In genomic region chr6:168133707-168134398, GRCh38 we compare ENCODE assay signal across 14 cellular contexts. TPM values are rescaled to one million over a fixed set of nuclear protein-coding genes. Genes with fewer than 3 reads are reported as not detected.
A peak's percentile ranks its signal among the peaks of the same experiment; 100 is the strongest.
DNase-seq lines count a peak whose midpoint lies in the region; ATAC-seq and TF ChIP-seq lines count a peak whose summit lies in the region.
"Had no signal": no experiment of that assay in that cellular context is flagged by ENCODE, and none has a peak within 500 bp of the region (broad histone marks: within the 10 kb centered on the region; RNA-seq: fewer than 3 reads in every experiment).

No MANE protein-coding gene starts in this region.

- H3K9me2 ChIP-seq in hepatocyte (replicated peaks; ENCODE audit: insufficient read depth), result no peaks in the 10 kb centered on the region

- H3K27ac ChIP-seq in hepatocyte (no peak overlapping the region), A673 (ENCODE audit: low read depth, low read length, poor library complexity, severe bottlenecking) (no peak overlapping the region)

- H3K9me3 ChIP-seq in hepatocyte (ENCODE audit: low read depth) (no peaks in the 10 kb centered on the region), A673 (ENCODE audit: low read depth, low read length, poor library complexity, severe bottlenecking) (no peaks in the 10 kb centered on the region)

- peak overlapping the region; percentile 63 for H3K4me2 ChIP-seq in hepatocyte

- no TSS peak for BruUV-seq in A673 (replicated peaks; lab: Mats Ljungman, UMichigan)

- ATAC-seq in GM18909 (IDR thresholded peaks at IDR 0.05; ENCODE audit: poor library complexity, unreplicated experiment) (no peak), GM19351 (IDR thresholded peaks at IDR 0.05; ENCODE audit: unreplicated experiment) (no peak)

- H3K4me1 ChIP-seq in hepatocyte (ENCODE audit: insufficient read depth), result peaks cover 6% of the 10 kb centered on the region
- H3K4me1 ChIP-seq in A673 (ENCODE audit: insufficient read depth, low read length, poor library complexity, severe bottlenecking), result no peaks in the 10 kb centered on the region

- H2AFZ ChIP-seq in hepatocyte, result no peak overlapping the region

- POLR2A ChIA-PET in A673 (lab: Charles Lee; ENCODE audit: low non-redundant PET), result no interaction called here

- H3K36me3 ChIP-seq in hepatocyte (replicated peaks; ENCODE audit: insufficient read depth, low read depth), result no peaks in the 10 kb centered on the region
- no peaks in the 10 kb centered on the region for H3K36me3 ChIP-seq in A673 (ENCODE audit: insufficient read depth, low read length, poor library complexity, severe bottlenecking)

- H3K4me3 ChIP-seq in hepatocyte (no peak overlapping the region), A673 (ENCODE audit: low read depth, low read length, poor library complexity, severe bottlenecking) (no peak overlapping the region)

- DNase-seq in stimulated activated CD4-positive, alpha-beta T cell treated with anti-CD3 and anti-CD28 coated beads, Interleukin-4, amount 100 ng/mL, for 24 hours, result peak; percentile 1
- no peak for DNase-seq in stimulated activated CD4-positive, alpha-beta T cell treated with anti-CD3 and anti-CD28 coated beads, Interleukin-12 subunit alpha, Interleukin-12 subunit beta, amount 100 ng/mL, for 4 hours
- DNase-seq in hepatocyte (ENCODE audit: low spot score) (no peak), posterior vena cava (ENCODE audit: low spot score) (peak; percentile 73), A673 (ENCODE audit: low spot score) (no peak), kidney glomerular epithelial cell (lab: John Stamatoyannopoulos, UW) (no peak)
- DNase-seq: activated CD4-positive, CD25-positive, alpha-beta regulatory T cell; activated gamma-delta T cell treated with Interleukin-2 at 50 U/mL for 16 hours; NCI-H1092 treated with DMSO at 0.1 percent for 48 hours; NCI-H2171 treated with DMSO at 0.1 percent for 48 hours had no signal

- H4K20me1 ChIP-seq in hepatocyte (ENCODE audit: insufficient read depth, poor library complexity, severe bottlenecking), result no peaks in the 10 kb centered on the region

- WGBS in hepatocyte (ENCODE audit: low lambda C conversion rate, missing lambda C conversion rate), result 88% methylated on average over 12 of the region's 12 CpGs

- TF ChIP-seq CTCF in hepatocyte (IDR thresholded peaks at IDR 0.05; ENCODE audit: poor library complexity), result no peak
- TF ChIP-seq CTCF in A673 (conservative IDR thresholded peaks at IDR 0.05; ENCODE audit: low read depth, low read length), result no peak

- intact Hi-C loops in posterior vena cava (cut with DNase I), result no loop called here
- intact Hi-C loops in A673 (cut with micrococcal nuclease; ENCODE audit: unreplicated experiment), result loop anchor here (5.0 kb wide), 1 partner anchor 227 kb away; no protein-coding TSS in a partner anchor

- CTCF ChIA-PET in A673 (lab: Charles Lee), result interaction anchor here (0.7 kb wide), 1 partner anchor 105 kb away, joined by 4 read pairs; no protein-coding TSS in a partner anchor

- no peaks in the 10 kb centered on the region for H3K79me2 ChIP-seq in hepatocyte

- H3K27me3 ChIP-seq in hepatocyte (no peaks in the 10 kb centered on the region), A673 (replicated peaks; ENCODE audit: insufficient read depth, low read depth, low read length, poor library complexity) (no peaks in the 10 kb centered on the region)

RNA-seq across cellular contexts. Expression of gene FRMD1, which starts 54.8 kb away (rescaled TPM):
- total RNA-seq in hepatocyte (0.07 TPM in 1 of 2 replicates, not detected in the other), posterior vena cava (under 1 TPM in 1 of 2 donors, not detected in 1; 0.14 TPM), A673 (2021) (not detected in 2 replicates)
- 0.46 TPM in 1 of 2 replicates, not detected in the other for polyA plus RNA-seq in hepatocyte
- total RNA-seq: glomerular endothelial cell; T-helper 1 cell treated with Interleukin-12 subunit alpha and Interleukin-12 subunit beta and Interleukin-4 antibody, amounts not matched to agents 30 ng/mL and 1 ng/mL, for 36 hours had no signal

Comparison
In these comparisons a context has a peak if more than half of its experiments do, and no peak if none do; other contexts are left out.
1. DNase-seq: peak in stimulated activated CD4-positive, alpha-beta T cell treated with anti-CD3 and anti-CD28 coated beads, Interleukin-4, amount 100 ng/mL, for 24 hours (single experiment) and posterior vena cava (single experiment); none in stimulated activated CD4-positive, alpha-beta T cell treated with anti-CD3 and anti-CD28 coated beads, Interleukin-12 subunit alpha, Interleukin-12 subunit beta, amount 100 ng/mL, for 4 hours (single experiment), hepatocyte (single experiment), A673 (single experiment) and kidney glomerular epithelial cell (single experiment).